ENCODE assay signal across 8 cellular contexts in the genomic region with DNA sequence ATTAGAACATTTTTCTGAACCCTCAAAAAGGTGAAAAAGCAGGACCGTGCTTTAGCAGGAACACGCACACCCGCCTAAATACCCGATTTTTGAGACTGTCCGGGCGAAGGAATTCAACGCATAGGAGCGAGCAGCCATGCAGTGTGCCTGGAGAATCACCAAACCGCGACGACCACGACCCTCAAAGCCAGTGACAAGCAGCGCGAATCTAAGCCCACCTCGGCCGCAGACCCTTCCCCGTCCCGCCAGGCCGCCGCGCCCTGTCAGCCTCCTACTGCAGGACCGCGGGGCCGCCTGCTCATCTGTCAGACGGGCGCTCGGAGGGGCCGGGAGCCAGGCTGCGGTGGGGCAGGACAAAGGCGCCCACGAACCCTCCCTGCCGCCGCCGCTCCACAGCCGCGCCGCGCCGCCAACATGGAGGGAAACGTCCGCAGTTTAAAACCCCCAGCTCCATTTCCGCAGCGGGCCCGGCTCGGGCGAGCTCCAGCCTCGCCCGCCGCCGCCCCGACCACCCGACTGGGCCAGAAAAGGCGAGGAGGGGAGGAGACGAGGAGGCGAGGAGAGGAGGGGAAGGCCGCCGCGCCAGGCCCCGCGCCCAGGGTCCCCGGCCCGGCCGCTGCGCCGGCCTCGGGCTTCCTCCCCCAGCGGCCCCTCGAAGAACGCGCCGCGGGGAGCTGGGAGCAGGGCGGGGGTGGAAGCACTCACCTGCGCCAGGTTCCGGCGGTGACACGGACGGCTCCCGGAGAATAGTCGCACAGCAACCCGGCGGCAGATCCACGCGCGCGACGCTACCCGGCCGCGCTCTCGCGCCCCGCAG. TPM values are rescaled to one million over a fixed set of nuclear protein-coding genes. Genes with fewer than 3 reads are reported as not detected.
DNase-seq lines count a peak whose midpoint lies in the region; ATAC-seq and TF ChIP-seq lines count a peak whose summit lies in the region.

A gene (minus strand): TSS at position 790 of the 817 bp plus-strand sequence. CDS start 3,963 bp downstream, outside the sequence.

- H3K4me3 Mint-ChIP-seq in stimulated activated naive CD8-positive, alpha-beta T cell treated with anti-CD3 and anti-CD28 coated beads, Interleukin-15, amount 100 ng/mL, for 72 hours: peak within 1 kb of the TSS; percentile 84 to 96

- H3K4me3 ChIP-seq in AG04450 (ENCODE audit: low read depth, low read length) (peak within 1 kb of the TSS; percentile 92), dorsolateral prefrontal cortex (peak within 1 kb of the TSS; percentile 68 to 99 (median 91)), lower lobe of right lung (peak within 1 kb of the TSS; percentile 93)

- H3K4me1 Mint-ChIP-seq in stimulated activated naive CD8-positive, alpha-beta T cell treated with anti-CD3 and anti-CD28 coated beads, Interleukin-15, amount 100 ng/mL, for 72 hours: peaks cover 63% of the 10 kb centered on the region

- POLR2A ChIA-PET in AG04450 (lab: Yijun Ruan, JAX): interaction anchor here (0.8 to 1.0 kb wide), 2 partner anchors 17 to 572 kb away, joined by 3 to 4 read pairs; a partner anchor contains a TSS

- TF ChIP-seq CTCF in AG04450 (IDR thresholded peaks at IDR 0.05; ENCODE audit: low read depth, low read length) (no peak), dorsolateral prefrontal cortex (IDR thresholded peaks at IDR 0.05 in 54 of 56, conservative IDR thresholded peaks at IDR 0.05 in 2 of 56; ENCODE audit: low read depth in 1 of 56, partially characterized antibody in 56 of 56) (peak in 4 of 56 donors; percentile 10 to 22 (median 16)), lower lobe of right lung (IDR thresholded peaks at IDR 0.05) (no peak)

- H3K36me3 ChIP-seq in lower lobe of right lung: no peaks in the 10 kb centered on the region

- H3K27me3 Mint-ChIP-seq in stimulated activated naive CD8-positive, alpha-beta T cell treated with anti-CD3 and anti-CD28 coated beads, Interleukin-15, amount 100 ng/mL, for 72 hours: no peaks in the 10 kb centered on the region

- H3K4me1 ChIP-seq in lower lobe of right lung: peaks cover 46% of the 10 kb centered on the region

- no peaks in the 10 kb centered on the region for H3K9me3 Mint-ChIP-seq in stimulated activated naive CD8-positive, alpha-beta T cell treated with anti-CD3 and anti-CD28 coated beads, Interleukin-15, amount 100 ng/mL, for 72 hours

- H3K27ac Mint-ChIP-seq in stimulated activated naive CD8-positive, alpha-beta T cell treated with anti-CD3 and anti-CD28 coated beads, Interleukin-15, amount 100 ng/mL, for 72 hours: peak within 1 kb of the TSS; percentile 91 to 94

- H3K27ac ChIP-seq in AG04450 (ENCODE audit: low read depth, low read length): peak within 1 kb of the TSS; percentile 97
- peak within 1 kb of the TSS; percentile 67 to 97 (median 93) for H3K27ac ChIP-seq in dorsolateral prefrontal cortex
- H3K27ac ChIP-seq in lower lobe of right lung: peak within 1 kb of the TSS; percentile 92

- intact Hi-C loops in dorsolateral prefrontal cortex (cut with DNase I) (loop anchor here (5.0 kb wide), 2 partner anchors 225 to 635 kb away; a partner anchor contains a TSS), lower lobe of right lung (cut with DNase I) (no loop called here)

- CTCF ChIA-PET in AG04450 (lab: Charles Lee): no interaction called here

- no peaks in the 10 kb centered on the region for H3K27me3 ChIP-seq in AG04450 (ENCODE audit: control insufficient read depth, insufficient read depth, low read length)
- H3K27me3 ChIP-seq in dorsolateral prefrontal cortex: no peaks in the 10 kb centered on the region
- no peaks in the 10 kb centered on the region for H3K27me3 ChIP-seq in lower lobe of right lung (ENCODE audit: low read depth)

- ATAC-seq in GM18858 (IDR thresholded peaks at IDR 0.05; ENCODE audit: unreplicated experiment) (peak; percentile 3), HG03025 (IDR thresholded peaks at IDR 0.05; ENCODE audit: low FRiP score, unreplicated experiment) (peak; percentile 26), SK-N-SH treated with all-trans-retinoic acid at 6 μM for 48 hours (peak; percentile 41), lower lobe of right lung (peak; percentile 27 to 66)
- no peak for ATAC-seq in stimulated activated naive CD8-positive, alpha-beta T cell treated with anti-CD3 and anti-CD28 coated beads, Interleukin-15, amount 100 ng/mL, for 72 hours

- no peak for DNase-seq in AG04450 (ENCODE audit: low read depth, low spot score)
- DNase-seq in dorsolateral prefrontal cortex: peak in 4 of 10 donors; percentile 19 to 57 (median 39)
- DNase-seq in lower lobe of right lung: peak; percentile 60
- no peak for DNase-seq in stimulated activated naive CD8-positive, alpha-beta T cell treated with anti-CD3 and anti-CD28 coated beads, Interleukin-15, amount 100 ng/mL, for 72 hours
- DNase-seq in NCI-H1436 treated with DMSO at 0.1 percent for 48 hours (lab: John Stamatoyannopoulos, UW): no peak

- peaks cover 9% of the 10 kb centered on the region for H3K9me3 ChIP-seq in AG04450 (ENCODE audit: control insufficient read depth, insufficient read depth, low read length)
- H3K9me3 ChIP-seq in lower lobe of right lung: no peaks in the 10 kb centered on the region

TF ChIP-seq in SK-N-SH treated with all-trans-retinoic acid at 6 μM for 48 hours, 23 proteins besides CTCF, POLR2A, EP300 and RAD21:
- TF ChIP-seq TCF4 (CRISPR knock-in tag; IDR thresholded peaks at IDR 0.05; ENCODE audit: borderline replicate concordance): no peak
- 0 out of 2 replicates have a peak, but pooled peaks have one; percentile 27 for TF ChIP-seq CSDC2 (CRISPR knock-in tag; IDR thresholded peaks at IDR 0.05)

RNA-seq across cellular contexts. Expression of the gene that starts here (rescaled TPM):
- 35.9 and 44.5 TPM in 2 replicates for polyA plus RNA-seq in AG04450 (2011; rRNA removed)
- polyA minus RNA-seq in AG04450 (2011; rRNA and poly(A)+ RNA removed): 45.7 and 46.4 TPM in 2 replicates
- total RNA-seq in dorsolateral prefrontal cortex: 10 to 100 TPM; 14.6 to 57.5 (median 26.2) TPM
- 56.4 TPM for total RNA-seq in lower lobe of right lung
